14 cellular contexts compared by ENCODE assay signal in the genomic region with DNA sequence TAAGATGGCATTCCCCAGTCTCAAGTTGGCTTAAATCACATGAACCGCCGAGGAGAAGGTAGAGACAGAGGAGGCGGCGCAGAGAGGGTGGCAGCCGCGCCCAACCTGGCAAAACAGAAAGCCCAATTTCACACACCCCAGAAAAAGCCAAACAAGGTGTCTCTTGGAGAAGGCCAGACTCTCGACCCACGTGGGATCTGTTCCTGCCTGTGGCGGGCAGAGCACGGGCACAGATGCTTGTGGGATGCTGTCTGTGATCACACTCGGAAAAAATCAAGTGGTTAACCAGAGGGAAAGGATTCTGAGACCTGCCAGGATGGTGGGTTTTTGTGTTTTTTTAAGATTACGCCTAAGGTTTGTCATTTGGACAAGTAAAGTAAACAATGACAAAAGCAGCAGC.
A peak's percentile ranks its signal among the peaks of the same experiment; 100 is the strongest.
DNase-seq lines count a peak whose midpoint lies in the region; ATAC-seq and TF ChIP-seq lines count a peak whose summit lies in the region.
"Had no signal": no experiment of that assay in that cellular context is flagged by ENCODE, and none has a peak within 500 bp of the region (broad histone marks: within the 10 kb centered on the region; RNA-seq: fewer than 3 reads in every experiment).

No MANE protein-coding gene starts in this region.

- peaks cover 70% of the 10 kb centered on the region for H3K4me1 Mint-ChIP-seq in stimulated activated naive CD8-positive, alpha-beta T cell treated with anti-CD3 and anti-CD28 coated beads, Interleukin-15, Interleukin-2, amounts not matched to agents 100 ng/mL and 50 ng/mL, for 24 hours (ENCODE audit: low read depth)
- peaks cover 29% of the 10 kb centered on the region for H3K4me1 Mint-ChIP-seq in neural crest cell

- no peaks in the 10 kb centered on the region for H3K27me3 ChIP-seq in HAP-1 (ENCODE audit: low read depth)

- H3K4me3 ChIP-seq in astrocyte of the spinal cord (ENCODE audit: low read depth, low read length) = no peak overlapping the region
- no peak overlapping the region for H3K4me3 ChIP-seq in HAP-1

- no peaks in the 10 kb centered on the region for H3K9me3 Mint-ChIP-seq in stimulated activated naive CD8-positive, alpha-beta T cell treated with anti-CD3 and anti-CD28 coated beads, Interleukin-15, Interleukin-2, amounts not matched to agents 100 ng/mL and 50 ng/mL, for 24 hours
- no peaks in the 10 kb centered on the region for H3K9me3 Mint-ChIP-seq in neural crest cell
- H3K9me3 Mint-ChIP-seq: nephron progenitor cell had no signal

- no peak for ATAC-seq in stimulated activated naive CD8-positive, alpha-beta T cell treated with anti-CD3 and anti-CD28 coated beads, Interleukin-15, Interleukin-2, amounts not matched to agents 100 U/mL and 50 U/mL, for 24 hours
- no peak for ATAC-seq in HG03196 (IDR thresholded peaks at IDR 0.05; ENCODE audit: unreplicated experiment)
- ATAC-seq: HepG2 had no signal

- in situ Hi-C loops in astrocyte of the spinal cord (cut with HindIII; ENCODE audit: low sequenced_read_pairs) = no loop called here
- in situ Hi-C loops in HAP-1 (cut with MboI; ENCODE audit: low sequenced_read_pairs) = no loop called here

- H3K36me3 ChIP-seq in HAP-1 (replicated peaks) = no peaks in the 10 kb centered on the region

- peaks cover 16% of the 10 kb centered on the region for H3K36me3 Mint-ChIP-seq in stimulated activated naive CD8-positive, alpha-beta T cell treated with anti-CD3 and anti-CD28 coated beads, Interleukin-15, Interleukin-2, amounts not matched to agents 100 ng/mL and 50 ng/mL, for 24 hours (ENCODE audit: low read depth)
- H3K36me3 Mint-ChIP-seq in neural crest cell (ENCODE audit: low read depth) = peaks cover 7% of the 10 kb centered on the region

- peak overlapping the region; percentile 73 for H3K27ac Mint-ChIP-seq in stimulated activated naive CD8-positive, alpha-beta T cell treated with anti-CD3 and anti-CD28 coated beads, Interleukin-15, Interleukin-2, amounts not matched to agents 100 ng/mL and 50 ng/mL, for 24 hours
- H3K27ac Mint-ChIP-seq in neural crest cell (ENCODE audit: unreplicated experiment) = peak overlapping the region; percentile 24
- H3K27ac Mint-ChIP-seq: nephron progenitor cell had no signal

- peak overlapping the region; percentile 33 for H3K4me3 Mint-ChIP-seq in stimulated activated naive CD8-positive, alpha-beta T cell treated with anti-CD3 and anti-CD28 coated beads, Interleukin-15, Interleukin-2, amounts not matched to agents 100 ng/mL and 50 ng/mL, for 24 hours
- no peak overlapping the region for H3K4me3 Mint-ChIP-seq in neural crest cell
- H3K4me3 Mint-ChIP-seq: nephron progenitor cell had no signal

- H3K27me3 Mint-ChIP-seq in stimulated activated naive CD8-positive, alpha-beta T cell treated with anti-CD3 and anti-CD28 coated beads, Interleukin-15, Interleukin-2, amounts not matched to agents 100 ng/mL and 50 ng/mL, for 24 hours = no peaks in the 10 kb centered on the region
- no peaks in the 10 kb centered on the region for H3K27me3 Mint-ChIP-seq in neural crest cell (ENCODE audit: low read depth)

- no peaks in the 10 kb centered on the region for H3K4me1 ChIP-seq in HAP-1

- no peaks in the 10 kb centered on the region for H3K9me3 ChIP-seq in HAP-1

- TF ChIP-seq CTCF in astrocyte of the spinal cord (IDR thresholded peaks at IDR 0.05; ENCODE audit: low read depth, low read length) = no peak
- no peak for TF ChIP-seq CTCF in neural crest cell (conservative IDR thresholded peaks at IDR 0.05)

- DNase-seq in stimulated activated naive CD8-positive, alpha-beta T cell treated with anti-CD3 and anti-CD28 coated beads, Interleukin-15, Interleukin-2, amounts not matched to agents 100 U/mL and 50 U/mL, for 24 hours = no peak
- peak; percentile 84 for DNase-seq in astrocyte of the spinal cord (ENCODE audit: low read depth, low spot score)
- DNase-seq in neural crest cell (ENCODE audit: low read depth, low spot score) = no peak
- no peak for DNase-seq in RPMI8226
- DNase-seq in HAP-1 (ENCODE audit: low spot score in 2 of 2) = no peak
- no peak for DNase-seq in NCI-H524 treated with DMSO at 0.1 percent for 48 hours (lab: John Stamatoyannopoulos, UW)
- DNase-seq: activated gamma-delta T cell, islet precursor cell, NCI-H146, NCI-H526 treated with DMSO at 0.1 percent for 48 hours, nephron progenitor cell had no signal
